ENCODE assay signal across 12 cellular contexts in the genomic region with DNA sequence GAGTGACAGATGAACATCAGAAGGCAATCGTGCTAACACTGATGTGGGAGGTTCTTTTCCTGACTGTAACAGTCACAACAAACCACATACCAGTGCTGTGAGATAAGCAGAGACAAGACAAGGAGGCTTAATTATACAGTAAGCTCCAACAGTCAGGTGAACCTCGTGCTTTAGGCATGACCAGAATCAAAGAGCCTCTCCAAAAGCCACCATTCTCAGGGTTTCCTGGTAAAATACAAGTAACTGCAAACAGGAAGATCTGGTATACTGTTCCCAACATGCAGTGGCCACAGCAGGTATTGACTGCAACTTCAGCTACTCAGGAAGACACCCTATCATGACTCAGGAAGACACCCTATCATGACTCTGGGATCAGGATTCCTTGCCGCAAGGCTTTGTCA. TPM values are rescaled to one million over a fixed set of nuclear protein-coding genes. Genes with fewer than 3 reads are reported as not detected.
DNase-seq lines count a peak whose midpoint lies in the region; ATAC-seq, FAIRE-seq and TF ChIP-seq lines count a peak whose summit lies in the region.
"Had no signal": no experiment of that assay in that cellular context is flagged by ENCODE, and none has a peak within 500 bp of the region (broad histone marks: within the 10 kb centered on the region; RNA-seq: fewer than 3 reads in every experiment).

No MANE protein-coding gene starts in this region.

- no peaks in the 10 kb centered on the region for H3K9me2 ChIP-seq in PC-9 (ENCODE audit: insufficient read depth)

- CTCF ChIA-PET in WTC11 (lab: Charles Lee) (interaction anchor here (1.5 to 6.3 kb wide), 5 partner anchors 40 to 197 kb away, joined by 3 to 87 read pairs (median 19); no protein-coding TSS in a partner anchor), PC-9 (lab: Charles Lee) (no interaction called here)

- dilution Hi-C loops in keratinocyte (cut with MboI; ENCODE audit: extremely low pct_ligation_motif_present, low sequenced_read_pairs) = no loop called here

- no peak overlapping the region for H3K9ac ChIP-seq in keratinocyte (ENCODE audit: control insufficient read depth, extremely low read depth, insufficient read depth, low read length)

- H3K4me3 ChIP-seq in keratinocyte (ENCODE audit: control insufficient read depth in 2 of 3, extremely low read depth in 1 of 3, insufficient read depth in 2 of 3, low read depth in 1 of 3, low read length in 3 of 3) = no peak overlapping the region
- no peak overlapping the region for H3K4me3 ChIP-seq in PC-9
- H3K4me3 ChIP-seq: mucosa of descending colon had no signal

- no peaks in the 10 kb centered on the region for H3K9me1 ChIP-seq in keratinocyte (ENCODE audit: control insufficient read depth, extremely low read depth, insufficient read depth, low read length)

- H3K4me3 Mint-ChIP-seq in WTC11 = no peak overlapping the region
- H3K4me3 Mint-ChIP-seq: stimulated activated naive CD8-positive, alpha-beta T cell treated with anti-CD3 and anti-CD28 coated beads, Interleukin-15, Interleukin-2, amounts not matched to agents 100 ng/mL and 50 ng/mL, for 24 hours had no signal

- peak overlapping the region; percentile 44 for H3K27ac ChIP-seq in keratinocyte (ENCODE audit: control insufficient read depth, insufficient read depth, low read length)
- no peak overlapping the region for H3K27ac ChIP-seq in PC-9

- H3F3A ChIP-seq in PC-9 (ENCODE audit: insufficient read depth, low read depth) = no peaks in the 10 kb centered on the region

- intact Hi-C loops in PC-9 (cut with micrococcal nuclease; ENCODE audit: unreplicated experiment) = no loop called here

- no peaks in the 10 kb centered on the region for H3K27me3 Mint-ChIP-seq in WTC11 (ENCODE audit: low read depth)

- DNase-seq in Caki2 (ENCODE audit: low read depth) (peak; percentile 67), WTC11 (ENCODE audit: low spot score) (no peak), keratinocyte (ENCODE audit: low read depth, low spot score) (no peak), NCI-H2029 (lab: John Stamatoyannopoulos, UW) (no peak), NCI-H187 treated with DMSO at 0.1 percent for 48 hours (lab: John Stamatoyannopoulos, UW) (no peak), PC-9 (no peak)
- DNase-seq: DMS79 treated with DMSO at 0.1 percent for 48 hours, mucosa of descending colon had no signal

- peaks cover 22% of the 10 kb centered on the region for H3K79me2 ChIP-seq in keratinocyte (ENCODE audit: control insufficient read depth, insufficient read depth, low read length)
- H3K79me2 ChIP-seq in PC-9 (ENCODE audit: low read depth) = no peaks in the 10 kb centered on the region

- H3K27me3 ChIP-seq in keratinocyte (ENCODE audit: control insufficient read depth, extremely low read depth, insufficient read depth, low read length) (no peaks in the 10 kb centered on the region), PC-9 (ENCODE audit: insufficient read depth, low read depth) (no peaks in the 10 kb centered on the region)

- ATAC-seq in HG03103 (IDR thresholded peaks at IDR 0.05; ENCODE audit: low read depth, unreplicated experiment) = peak; percentile 66
- peak; percentile 46 for ATAC-seq in WTC11
- no peak for ATAC-seq in HG03039 (IDR thresholded peaks at IDR 0.05; ENCODE audit: unreplicated experiment)
- ATAC-seq: mucosa of descending colon had no signal

- no peak overlapping the region for H3K27ac Mint-ChIP-seq in WTC11
- H3K27ac Mint-ChIP-seq: stimulated activated naive CD8-positive, alpha-beta T cell treated with anti-CD3 and anti-CD28 coated beads, Interleukin-15, Interleukin-2, amounts not matched to agents 100 ng/mL and 50 ng/mL, for 24 hours had no signal

- POLR2A ChIA-PET in WTC11 (lab: Charles Lee) (no interaction called here), PC-9 (lab: Charles Lee; ENCODE audit: unreplicated experiment) (interaction anchor here (0.6 kb wide), 1 partner anchor 29 kb away, joined by 4 read pairs; no protein-coding TSS in a partner anchor)

- in situ Hi-C loops in Caki2 (cut with HindIII; ENCODE audit: low pct_unique_long_range_greater_than_20kb, low sequenced_read_pairs) = no loop called here

- peaks cover 9% of the 10 kb centered on the region for H3K36me3 Mint-ChIP-seq in WTC11

- H3K4me1 Mint-ChIP-seq in WTC11 = peaks cover 37% of the 10 kb centered on the region

- H4K20me1 ChIP-seq in keratinocyte (ENCODE audit: control insufficient read depth, extremely low read depth, insufficient read depth, low read length) (no peaks in the 10 kb centered on the region), PC-9 (ENCODE audit: insufficient read depth) (no peaks in the 10 kb centered on the region)

- no TSS peak for BruUV-seq in PC-9 (replicated peaks; lab: Mats Ljungman, UMichigan)

- H2AFZ ChIP-seq in keratinocyte (ENCODE audit: control insufficient read depth, low read length) (no peak overlapping the region), PC-9 (no peak overlapping the region)

- no peak for TF ChIP-seq CTCF in WTC11 (IDR thresholded peaks at IDR 0.05)
- peak in 2 of 3 experiments; percentile 23 to 38 for TF ChIP-seq CTCF in keratinocyte (optimal IDR thresholded peaks at IDR 0.05 in 1 of 3, IDR thresholded peaks at IDR 0.05 in 1 of 3, conservative IDR thresholded peaks at IDR 0.05 in 1 of 3; ENCODE audit: extremely low read depth in 1 of 3, insufficient read depth in 2 of 3, low read length in 3 of 3)
- no peak for TF ChIP-seq CTCF in PC-9 (conservative IDR thresholded peaks at IDR 0.05)

- FAIRE-seq in keratinocyte (lab: Jason Lieb, UNC) = peak; percentile 83
- FAIRE-seq: frontal cortex had no signal

- H3K4me2 ChIP-seq in keratinocyte (ENCODE audit: control insufficient read depth, extremely low read depth, insufficient read depth, low read depth, low read length) (no peak overlapping the region), PC-9 (no peak overlapping the region)

- no peaks in the 10 kb centered on the region for H3K9me3 Mint-ChIP-seq in WTC11
- H3K9me3 Mint-ChIP-seq: stimulated activated naive CD8-positive, alpha-beta T cell treated with anti-CD3 and anti-CD28 coated beads, Interleukin-15, Interleukin-2, amounts not matched to agents 100 ng/mL and 50 ng/mL, for 24 hours had no signal

- H3K9me3 ChIP-seq in keratinocyte (ENCODE audit: control insufficient read depth, low read depth, low read length) (no peaks in the 10 kb centered on the region), PC-9 (ENCODE audit: insufficient read depth, low read depth) (no peaks in the 10 kb centered on the region)
- H3K9me3 ChIP-seq: mucosa of descending colon had no signal

- H3K4me1 ChIP-seq in keratinocyte (ENCODE audit: control insufficient read depth, extremely low read depth, insufficient read depth, low read length) = peaks cover 16% of the 10 kb centered on the region
- peaks cover 7% of the 10 kb centered on the region for H3K4me1 ChIP-seq in PC-9 (replicated peaks; ENCODE audit: insufficient read depth)

- peaks cover 14 to 30% of the 10 kb centered on the region in 2 experiments for H3K36me3 ChIP-seq in keratinocyte (ENCODE audit: control insufficient read depth in 2 of 2, extremely low read depth in 1 of 2, insufficient read depth in 2 of 2, low read length in 2 of 2)
- no peaks in the 10 kb centered on the region for H3K36me3 ChIP-seq in PC-9 (ENCODE audit: low read depth)

TF ChIP-seq in WTC11, 78 proteins besides CTCF, POLR2A, EP300 and RAD21 (continues in another document):
- TF ChIP-seq, protein P1, sequence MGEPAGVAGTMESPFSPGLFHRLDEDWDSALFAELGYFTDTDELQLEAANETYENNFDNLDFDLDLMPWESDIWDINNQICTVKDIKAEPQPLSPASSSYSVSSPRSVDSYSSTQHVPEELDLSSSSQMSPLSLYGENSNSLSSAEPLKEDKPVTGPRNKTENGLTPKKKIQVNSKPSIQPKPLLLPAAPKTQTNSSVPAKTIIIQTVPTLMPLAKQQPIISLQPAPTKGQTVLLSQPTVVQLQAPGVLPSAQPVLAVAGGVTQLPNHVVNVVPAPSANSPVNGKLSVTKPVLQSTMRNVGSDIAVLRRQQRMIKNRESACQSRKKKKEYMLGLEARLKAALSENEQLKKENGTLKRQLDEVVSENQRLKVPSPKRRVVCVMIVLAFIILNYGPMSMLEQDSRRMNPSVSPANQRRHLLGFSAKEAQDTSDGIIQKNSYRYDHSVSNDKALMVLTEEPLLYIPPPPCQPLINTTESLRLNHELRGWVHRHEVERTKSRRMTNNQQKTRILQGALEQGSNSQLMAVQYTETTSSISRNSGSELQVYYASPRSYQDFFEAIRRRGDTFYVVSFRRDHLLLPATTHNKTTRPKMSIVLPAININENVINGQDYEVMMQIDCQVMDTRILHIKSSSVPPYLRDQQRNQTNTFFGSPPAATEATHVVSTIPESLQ (CRISPR knock-in tag; IDR thresholded peaks at IDR 0.05) = no peak
- TF ChIP-seq FOXK1 (CRISPR knock-in tag; IDR thresholded peaks at IDR 0.05) = no peak
- TF ChIP-seq NR3C1 (CRISPR knock-in tag; conservative IDR thresholded peaks at IDR 0.05; ENCODE audit: low read depth) = no peak

RNA-seq across cellular contexts. Expression of a gene that starts 47.3 kb away (rescaled TPM):
- 9.6 and 13.9 TPM in 2 replicates for total RNA-seq in Caki2 (2014; rRNA removed; shearing (Covaris generic); ENCODE audit: low replicate concordance)
- total RNA-seq in WTC11 (2021) = 44.3 to 49.0 TPM (median 45.2 TPM) in 3 replicates
- 17.5 to 19.3 TPM (median 18.0 TPM) in 3 replicates for polyA plus RNA-seq in keratinocyte
- polyA plus RNA-seq in keratinocyte (2011; ENCODE audit: low read depth) = 42.0 TPM
- polyA plus RNA-seq in keratinocyte (2011; cell fraction: cytosol; rRNA removed) = 7.0 and 9.7 TPM in 2 replicates
- 13.2 and 13.6 TPM in 2 replicates for polyA plus RNA-seq in keratinocyte (2011; cell fraction: nucleus; rRNA removed)
- polyA plus RNA-seq in keratinocyte (2012; ENCODE audit: low replicate concordance) = 12.3 and 15.8 TPM in 2 replicates
- polyA minus RNA-seq in keratinocyte = 24.0 to 47.0 TPM (median 31.2 TPM) in 3 replicates
- polyA minus RNA-seq in keratinocyte (2011; cell fraction: cytosol; rRNA and poly(A)+ RNA removed) = 13.2 TPM
- polyA minus RNA-seq in keratinocyte (2011; cell fraction: nucleus; rRNA and poly(A)+ RNA removed) = 7.6 and 20.9 TPM in 2 replicates
- 6.7 and 13.9 TPM in 2 replicates for total RNA-seq in PC-9 (2021)

Comparison
In these comparisons a context has a peak if more than half of its experiments do, and no peak if none do; other contexts are left out.
1. CTCF ChIP-seq: peak in keratinocyte (2 of 3); none in WTC11 (single experiment) and PC-9 (single experiment).